Comparison of ENCODE assay signal across 22 cellular contexts in genomic region chr5:157115502-157115901, GRCh38. TPM values are rescaled to one million over a fixed set of nuclear protein-coding genes. Genes with fewer than 3 reads are reported as not detected.
DNase-seq lines count a peak whose midpoint lies in the region; ATAC-seq and TF ChIP-seq lines count a peak whose summit lies in the region.
"Had no signal": no experiment of that assay in that cellular context is flagged by ENCODE, and none has a peak within 500 bp of the region (broad histone marks: within the 10 kb centered on the region; RNA-seq: fewer than 3 reads in every experiment).

No MANE protein-coding gene starts in this region.

- no peaks in the 10 kb centered on the region for H3K27me3 Mint-ChIP-seq in activated T-cell treated with anti-CD3 and anti-CD28 coated beads, Interleukin-2, amount 50 U/mL, for 72 hours (ENCODE audit: low read depth)
- H3K27me3 Mint-ChIP-seq in GM23338 (ENCODE audit: insufficient read depth, low read depth, poor library complexity), result no peaks in the 10 kb centered on the region
- H3K27me3 Mint-ChIP-seq: CD8-positive, alpha-beta memory T cell had no signal

- DNase-seq in activated T-cell treated with anti-CD3 and anti-CD28 coated beads, Interleukin-2, amount 50 U/mL, for 72 hours, result no peak
- no peak for DNase-seq in activated T-cell treated with anti-CD3 and anti-CD28 coated beads, Interleukin-2, amount 50 U/mL, for 1 hour
- DNase-seq in GM23338 (ENCODE audit: low spot score) (no peak), Right ventricle myocardium superior (no peak), myocyte (ENCODE audit: low read depth) (peak; percentile 12), KBM-7 (no peak), esophagus muscularis mucosa (ENCODE audit: extremely low spot score) (no peak)
- DNase-seq: CD8-positive, alpha-beta memory T cell; DMS79; H9; NCI-H1436; NCI-H2029; NCI-H2171; NCI-H526; PC-9 had no signal

- peak overlapping the region; percentile 88 for H2AFZ ChIP-seq in GM23338
- H2AFZ ChIP-seq: PC-9 had no signal

- H3K9me2 ChIP-seq in GM23338 (ENCODE audit: insufficient read depth), result no peaks in the 10 kb centered on the region

- no peak for ATAC-seq in activated T-cell treated with anti-CD3 and anti-CD28 coated beads, Interleukin-2, amount 50 U/mL, for 72 hours (replicated peaks in 1 of 2)
- no peak for ATAC-seq in GM23338
- peak; percentile 88 for ATAC-seq in Right ventricle myocardium superior (ENCODE audit: poor library complexity)
- ATAC-seq in HG03175 (IDR thresholded peaks at IDR 0.05; ENCODE audit: unreplicated experiment), result no peak

- WGBS in esophagus muscularis mucosa, result 52% methylated on average over 1 of the region's 1 CpG

- H3K27ac ChIP-seq in GM23338 (ENCODE audit: low read depth) (no peak overlapping the region), esophagus muscularis mucosa (replicated peaks in 1 of 4) (no peak overlapping the region)
- H3K27ac ChIP-seq: HL-60, PC-9, RWPE1, SJSA1 had no signal

- H3K4me3 ChIP-seq in GM23338 (no peak overlapping the region), esophagus muscularis mucosa (no peak overlapping the region)
- H3K4me3 ChIP-seq: BLaER1 treated with 17β-estradiol and CSF1 and Interleukin-3, amounts not matched to agents 10 nM and 100 nM; PC-9; SJSA1 had no signal

- no peak overlapping the region for H3K4me2 ChIP-seq in GM23338
- H3K4me2 ChIP-seq: PC-9 had no signal

- H3K9me3 ChIP-seq in esophagus muscularis mucosa, result no peaks in the 10 kb centered on the region
- H3K9me3 ChIP-seq: SJSA1 had no signal

- H3K36me3 Mint-ChIP-seq in activated T-cell treated with anti-CD3 and anti-CD28 coated beads, Interleukin-2, amount 50 U/mL, for 72 hours (ENCODE audit: insufficient read depth in 2 of 2), result no peaks in the 10 kb centered on the region
- H3K36me3 Mint-ChIP-seq in GM23338 (ENCODE audit: low read depth), result no peaks in the 10 kb centered on the region

- no peak for TF ChIP-seq POLR2A in esophagus muscularis mucosa (IDR thresholded peaks at IDR 0.05; ENCODE audit: low read depth)

- H3F3A ChIP-seq in GM23338 (replicated peaks; ENCODE audit: low read depth), result no peaks in the 10 kb centered on the region

- no peaks in the 10 kb centered on the region for H3K9me3 Mint-ChIP-seq in activated T-cell treated with anti-CD3 and anti-CD28 coated beads, Interleukin-2, amount 50 U/mL, for 72 hours
- no peaks in the 10 kb centered on the region for H3K9me3 Mint-ChIP-seq in GM23338
- H3K9me3 Mint-ChIP-seq: H9 had no signal

- TF ChIP-seq EP300 in esophagus muscularis mucosa (IDR thresholded peaks at IDR 0.05), result no peak

- H4K20me1 ChIP-seq in GM23338 (replicated peaks; ENCODE audit: insufficient read depth), result no peaks in the 10 kb centered on the region
- H4K20me1 ChIP-seq: BLaER1 treated with 17β-estradiol and CSF1 and Interleukin-3, amounts not matched to agents 10 nM and 100 nM had no signal

- H3K27ac Mint-ChIP-seq in activated T-cell treated with anti-CD3 and anti-CD28 coated beads, Interleukin-2, amount 50 U/mL, for 72 hours, result peak overlapping the region; percentile 50
- H3K27ac Mint-ChIP-seq in GM23338, result no peak overlapping the region
- H3K27ac Mint-ChIP-seq: H9 had no signal

- intact Hi-C loops in Right ventricle myocardium superior (cut with DNase I) (no loop called here), esophagus muscularis mucosa (cut with DNase I) (no loop called here)

- no peak for TF ChIP-seq CTCF in GM23338 (conservative IDR thresholded peaks at IDR 0.05; ENCODE audit: low read depth in 2 of 2)
- TF ChIP-seq CTCF in esophagus muscularis mucosa (IDR thresholded peaks at IDR 0.05), result no peak

- H3K4me3 Mint-ChIP-seq in activated T-cell treated with anti-CD3 and anti-CD28 coated beads, Interleukin-2, amount 50 U/mL, for 72 hours, result peak overlapping the region in 1 of 2 donors; percentile 15
- no peak overlapping the region for H3K4me3 Mint-ChIP-seq in GM23338
- H3K4me3 Mint-ChIP-seq: CD8-positive, alpha-beta memory T cell; H9 had no signal

- H3K36me3 ChIP-seq in GM23338 (ENCODE audit: insufficient read depth) (no peaks in the 10 kb centered on the region), esophagus muscularis mucosa (no peaks in the 10 kb centered on the region)
- H3K36me3 ChIP-seq: SJSA1 had no signal

- in situ Hi-C loops in KBM-7 (cut with MboI; ENCODE audit: low pct_unique_long_range_greater_than_20kb, low sequenced_read_pairs), result no loop called here

- peaks cover 54% of the 10 kb centered on the region for H3K4me1 Mint-ChIP-seq in activated T-cell treated with anti-CD3 and anti-CD28 coated beads, Interleukin-2, amount 50 U/mL, for 72 hours (ENCODE audit: low read depth)
- H3K4me1 Mint-ChIP-seq in GM23338, result peaks cover 3% of the 10 kb centered on the region; the same call in 1 of the 3 replicates

- no peaks in the 10 kb centered on the region for H3K79me2 ChIP-seq in GM23338 (replicated peaks; ENCODE audit: insufficient read depth)

- H3K4me1 ChIP-seq in GM23338 (ENCODE audit: insufficient read depth) (no peaks in the 10 kb centered on the region), esophagus muscularis mucosa (no peaks in the 10 kb centered on the region)
- H3K4me1 ChIP-seq: SJSA1 had no signal

- no peaks in the 10 kb centered on the region for H3K27me3 ChIP-seq in GM23338 (ENCODE audit: insufficient read depth)
- H3K27me3 ChIP-seq in esophagus muscularis mucosa, result no peaks in the 10 kb centered on the region
- H3K27me3 ChIP-seq: BLaER1 treated with 17β-estradiol and CSF1 and Interleukin-3, amounts not matched to agents 10 nM and 100 nM; SJSA1 had no signal

TF ChIP-seq in GM23338, 12 proteins besides CTCF, POLR2A, EP300 and RAD21 (continues in another document):
- TF ChIP-seq POLR2AphosphoS5 (IDR thresholded peaks at IDR 0.05; ENCODE audit: low read depth) (no peak), NANOG (IDR thresholded peaks at IDR 0.05; ENCODE audit: borderline replicate concordance) (no peak), EZH2phosphoT487 (IDR thresholded peaks at IDR 0.05; ENCODE audit: unreplicated experiment) (no peak), CREB1 (CRISPR knock-in tag; IDR thresholded peaks at IDR 0.05; ENCODE audit: low read depth) (no peak), JUNB (IDR thresholded peaks at IDR 0.05; ENCODE audit: unreplicated experiment) (no peak), ZNF331 (CRISPR knock-in tag; IDR thresholded peaks at IDR 0.05; ENCODE audit: low read depth) (no peak)
- TF ChIP-seq, protein P1, sequence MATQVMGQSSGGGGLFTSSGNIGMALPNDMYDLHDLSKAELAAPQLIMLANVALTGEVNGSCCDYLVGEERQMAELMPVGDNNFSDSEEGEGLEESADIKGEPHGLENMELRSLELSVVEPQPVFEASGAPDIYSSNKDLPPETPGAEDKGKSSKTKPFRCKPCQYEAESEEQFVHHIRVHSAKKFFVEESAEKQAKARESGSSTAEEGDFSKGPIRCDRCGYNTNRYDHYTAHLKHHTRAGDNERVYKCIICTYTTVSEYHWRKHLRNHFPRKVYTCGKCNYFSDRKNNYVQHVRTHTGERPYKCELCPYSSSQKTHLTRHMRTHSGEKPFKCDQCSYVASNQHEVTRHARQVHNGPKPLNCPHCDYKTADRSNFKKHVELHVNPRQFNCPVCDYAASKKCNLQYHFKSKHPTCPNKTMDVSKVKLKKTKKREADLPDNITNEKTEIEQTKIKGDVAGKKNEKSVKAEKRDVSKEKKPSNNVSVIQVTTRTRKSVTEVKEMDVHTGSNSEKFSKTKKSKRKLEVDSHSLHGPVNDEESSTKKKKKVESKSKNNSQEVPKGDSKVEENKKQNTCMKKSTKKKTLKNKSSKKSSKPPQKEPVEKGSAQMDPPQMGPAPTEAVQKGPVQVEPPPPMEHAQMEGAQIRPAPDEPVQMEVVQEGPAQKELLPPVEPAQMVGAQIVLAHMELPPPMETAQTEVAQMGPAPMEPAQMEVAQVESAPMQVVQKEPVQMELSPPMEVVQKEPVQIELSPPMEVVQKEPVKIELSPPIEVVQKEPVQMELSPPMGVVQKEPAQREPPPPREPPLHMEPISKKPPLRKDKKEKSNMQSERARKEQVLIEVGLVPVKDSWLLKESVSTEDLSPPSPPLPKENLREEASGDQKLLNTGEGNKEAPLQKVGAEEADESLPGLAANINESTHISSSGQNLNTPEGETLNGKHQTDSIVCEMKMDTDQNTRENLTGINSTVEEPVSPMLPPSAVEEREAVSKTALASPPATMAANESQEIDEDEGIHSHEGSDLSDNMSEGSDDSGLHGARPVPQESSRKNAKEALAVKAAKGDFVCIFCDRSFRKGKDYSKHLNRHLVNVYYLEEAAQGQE (IDR thresholded peaks at IDR 0.05; ENCODE audit: unreplicated experiment), result no peak

RNA-seq across cellular contexts. Expression of gene HAVCR2, which starts 6.7 kb away (rescaled TPM):
- total RNA-seq in activated T-cell treated with anti-CD3 and anti-CD28 coated beads, Interleukin-2, amount 50 U/mL, for 72 hours, result 10 to 100 TPM; 19.7 to 30.2 TPM
- 0.49 and 3.4 TPM in 2 replicates for total RNA-seq in GM23338 (2014; rRNA removed; shearing (Covaris generic))
- 0.07 TPM in 1 of 2 replicates, not detected in the other for polyA plus RNA-seq in GM23338 (2016; fragmentation: Nextera tagmentation; extraction: Ambion mirVana)
- total RNA-seq in Right ventricle myocardium superior (2.6 TPM), myocyte (0.37 and 2.4 TPM in 2 replicates), esophagus muscularis mucosa (10 to 100 TPM in 1 of 4 donors, 1 to 10 TPM in 3; 4.1 to 12.8 (median 5.8) TPM)
- polyA plus RNA-seq in myocyte (2012), result 0.40 TPM
- total RNA-seq: H9, MCF 10A, PC-9 had no signal

RNA-seq across cellular contexts. Expression of gene MED7, which starts 27.2 kb away (rescaled TPM):
- total RNA-seq in activated T-cell treated with anti-CD3 and anti-CD28 coated beads, Interleukin-2, amount 50 U/mL, for 72 hours, result 10 to 100 TPM; 12.7 to 16.7 TPM
- 9.7 and 11.6 TPM in 2 replicates for total RNA-seq in GM23338 (2014; rRNA removed; shearing (Covaris generic))
- 31.7 and 34.4 TPM in 2 replicates for polyA plus RNA-seq in GM23338 (2016; fragmentation: Nextera tagmentation; extraction: Ambion mirVana)
- 9.5 TPM for total RNA-seq in Right ventricle myocardium superior
- 12.4 and 16.0 TPM in 2 replicates for total RNA-seq in myocyte
- polyA plus RNA-seq in myocyte (2012), result 11.0 TPM
- 10 to 100 TPM in 3 of 4 donors, 1 to 10 TPM in 1; 8.4 to 12.5 (median 10.4) TPM for total RNA-seq in esophagus muscularis mucosa

RNA-seq across cellular contexts. Expression of gene GARIN3, which starts 50.6 kb away (rescaled TPM):
- under 1 TPM; 0.22 to 0.39 TPM for total RNA-seq in activated T-cell treated with anti-CD3 and anti-CD28 coated beads, Interleukin-2, amount 50 U/mL, for 72 hours
- not detected in 2 replicates for total RNA-seq in GM23338 (2014; rRNA removed; shearing (Covaris generic))
- polyA plus RNA-seq in GM23338 (2016; fragmentation: Nextera tagmentation; extraction: Ambion mirVana), result not detected in 2 replicates
- total RNA-seq in Right ventricle myocardium superior (not detected), myocyte (not detected in 2 replicates), esophagus muscularis mucosa (not detected)
- polyA plus RNA-seq in myocyte (2012), result not detected
- total RNA-seq: H9, HT1080, MCF 10A, PC-9, SJSA1 had no signal
- polyA plus RNA-seq: CD8-positive, alpha-beta memory T cell had no signal

RNA-seq across cellular contexts. Expression of gene HAVCR1, which starts 56.6 kb away (rescaled TPM):
- 1 to 10 TPM; 2.6 to 2.7 TPM for total RNA-seq in activated T-cell treated with anti-CD3 and anti-CD28 coated beads, Interleukin-2, amount 50 U/mL, for 72 hours
- not detected in 2 replicates for total RNA-seq in GM23338 (2014; rRNA removed; shearing (Covaris generic))
- not detected in 2 replicates for polyA plus RNA-seq in GM23338 (2016; fragmentation: Nextera tagmentation; extraction: Ambion mirVana)
- total RNA-seq in Right ventricle myocardium superior (not detected), myocyte (0.43 TPM in 1 of 2 replicates, not detected in the other), esophagus muscularis mucosa (under 1 TPM in 1 of 4 donors, not detected in 3; 0.17 TPM)
- polyA plus RNA-seq in myocyte (2012), result not detected
- total RNA-seq: H9, HT1080, MCF 10A, PC-9, SJSA1 had no signal
